ENCODE assay signal across 8 cellular contexts in genomic region chr1:155226910-155227260, GRCh38. TPM values are rescaled to one million over a fixed set of nuclear protein-coding genes. Genes with fewer than 3 reads are reported as not detected.
DNase-seq lines count a peak whose midpoint lies in the region; ATAC-seq, FAIRE-seq and TF ChIP-seq lines count a peak whose summit lies in the region.

No MANE protein-coding gene starts in this region.

- FAIRE-seq in keratinocyte (lab: Jason Lieb, UNC) = no peak

- H3K4me1 ChIP-seq in mammary epithelial cell (ENCODE audit: insufficient read depth, low read length) (peaks cover 25% of the 10 kb centered on the region), keratinocyte (ENCODE audit: control insufficient read depth, extremely low read depth, insufficient read depth, low read length) (peaks cover 37% of the 10 kb centered on the region)

- CTCF ChIA-PET in mammary epithelial cell (lab: Charles Lee; ENCODE audit: low non-redundant PET) = no interaction called here

- no peaks in the 10 kb centered on the region for H4K20me1 ChIP-seq in mammary epithelial cell (ENCODE audit: insufficient read depth, low read length)
- H4K20me1 ChIP-seq in keratinocyte (ENCODE audit: control insufficient read depth, extremely low read depth, insufficient read depth, low read length) = no peaks in the 10 kb centered on the region

- H3K27me3 ChIP-seq in mammary epithelial cell (ENCODE audit: insufficient read depth, low read length) (no peaks in the 10 kb centered on the region), keratinocyte (ENCODE audit: control insufficient read depth, extremely low read depth, insufficient read depth, low read length) (no peaks in the 10 kb centered on the region)

- peak overlapping the region; percentile 79 for H2AFZ ChIP-seq in mammary epithelial cell (ENCODE audit: low read depth, low read length)
- peak overlapping the region; percentile 71 for H2AFZ ChIP-seq in keratinocyte (ENCODE audit: control insufficient read depth, low read length)

- in situ Hi-C loops in mammary epithelial cell (cut with MboI; ENCODE audit: low sequenced_read_pairs in 2 of 2) = no loop called here

- dilution Hi-C loops in mammary epithelial cell (cut with HindIII; ENCODE audit: low sequenced_read_pairs) (no loop called here), keratinocyte (cut with MboI; ENCODE audit: extremely low pct_ligation_motif_present, low sequenced_read_pairs) (no loop called here)

- BruUV-seq in mammary epithelial cell (replicated peaks; lab: Mats Ljungman, UMichigan) = TSS peak; percentile 87

- H3K4me3 ChIP-seq in mammary epithelial cell (replicated peaks in 1 of 3; ENCODE audit: insufficient read depth in 1 of 3, low read depth in 2 of 3, low read length in 3 of 3) = peak overlapping the region; percentile 71 to 93 (median 76)
- peak overlapping the region; percentile 55 to 94 (median 94) for H3K4me3 ChIP-seq in keratinocyte (ENCODE audit: control insufficient read depth in 2 of 3, extremely low read depth in 1 of 3, insufficient read depth in 2 of 3, low read depth in 1 of 3, low read length in 3 of 3)

- peak in 1 of 2 donors; percentile 1 for TF ChIP-seq CTCF in mammary epithelial cell (conservative IDR thresholded peaks at IDR 0.05 in 1 of 2, IDR thresholded peaks at IDR 0.05 in 1 of 2; ENCODE audit: extremely low read depth in 1 of 2, insufficient read depth in 1 of 2, low read depth in 1 of 2, low read length in 2 of 2)
- TF ChIP-seq CTCF in keratinocyte (optimal IDR thresholded peaks at IDR 0.05 in 1 of 3, IDR thresholded peaks at IDR 0.05 in 1 of 3, conservative IDR thresholded peaks at IDR 0.05 in 1 of 3; ENCODE audit: extremely low read depth in 1 of 3, insufficient read depth in 2 of 3, low read length in 3 of 3) = no peak

- 3% methylated on average over 18 of the region's 19 CpGs for WGBS in mammary epithelial cell (ENCODE audit: low coverage, missing lambda C conversion rate)

- H3K36me3 ChIP-seq in mammary epithelial cell (ENCODE audit: insufficient read depth, low read length) (no peaks in the 10 kb centered on the region), keratinocyte (ENCODE audit: control insufficient read depth in 2 of 2, extremely low read depth in 1 of 2, insufficient read depth in 2 of 2, low read length in 2 of 2) (no peaks in the 10 kb centered on the region)

- no peaks in the 10 kb centered on the region for H3K9me3 ChIP-seq in mammary epithelial cell (replicated peaks; ENCODE audit: insufficient read depth, low read length)
- no peaks in the 10 kb centered on the region for H3K9me3 ChIP-seq in keratinocyte (ENCODE audit: control insufficient read depth, low read depth, low read length)

- peaks cover 3% of the 10 kb centered on the region for H3K9me1 ChIP-seq in keratinocyte (ENCODE audit: control insufficient read depth, extremely low read depth, insufficient read depth, low read length)

- H3K79me2 ChIP-seq in mammary epithelial cell (ENCODE audit: insufficient read depth, low read length) (peaks cover 18% of the 10 kb centered on the region), keratinocyte (ENCODE audit: control insufficient read depth, insufficient read depth, low read length) (peaks cover 13% of the 10 kb centered on the region)

- H3K4me2 ChIP-seq in mammary epithelial cell (ENCODE audit: insufficient read depth, low read depth, low read length) (peak overlapping the region; percentile 86), keratinocyte (ENCODE audit: control insufficient read depth, extremely low read depth, insufficient read depth, low read depth, low read length) (peak overlapping the region; percentile 87)

- intact Hi-C loops in mammary epithelial cell (cut with micrococcal nuclease) = loop anchor here (1.0 to 2.0 kb wide), 4 partner anchors 14 to 136 kb away; partner anchors contain the start of gene THBS3

- H3K27ac ChIP-seq in mammary epithelial cell (ENCODE audit: insufficient read depth, low read depth, low read length) (peak overlapping the region; percentile 69), keratinocyte (ENCODE audit: control insufficient read depth, insufficient read depth, low read length) (peak overlapping the region; percentile 87)

- ATAC-seq in HG03354 (IDR thresholded peaks at IDR 0.05; ENCODE audit: poor library complexity, severe bottlenecking, unreplicated experiment) (peak; percentile 26), HG03520 (IDR thresholded peaks at IDR 0.05; ENCODE audit: unreplicated experiment) (no peak), HG02623 (IDR thresholded peaks at IDR 0.05; ENCODE audit: unreplicated experiment) (no peak)

- H3K9ac ChIP-seq in mammary epithelial cell (ENCODE audit: insufficient read depth, low read length) = peak overlapping the region; percentile 90
- peak overlapping the region; percentile 90 for H3K9ac ChIP-seq in keratinocyte (ENCODE audit: control insufficient read depth, extremely low read depth, insufficient read depth, low read length)

- DNase-seq in DMS53 treated with DMSO at 0.1 percent for 48 hours (lab: John Stamatoyannopoulos, UW; ENCODE audit: unreplicated experiment) (peak; percentile 73), RPMI8226 (peak; percentile 74), mammary epithelial cell (peak; percentile 48), keratinocyte (ENCODE audit: low read depth, low spot score) (no peak)
- peak; percentile 57 for DNase-seq in stimulated activated CD4-positive, alpha-beta T cell treated with anti-CD3 and anti-CD28 coated beads, Interleukin-1b, Interleukin-23, amount 100 ng/mL, for 48 hours

RNA-seq across cellular contexts. Expression of gene MTX1, which starts 18.4 kb away (rescaled TPM):
- total RNA-seq in mammary epithelial cell = 10 to 100 TPM; 34.2 to 49.3 TPM
- polyA plus RNA-seq in mammary epithelial cell (82.0 TPM), keratinocyte (43.4 to 69.9 TPM (median 59.5 TPM) in 3 replicates)
- polyA minus RNA-seq in mammary epithelial cell (31.0 TPM), keratinocyte (34.7 to 71.9 TPM (median 51.0 TPM) in 3 replicates)
- polyA plus RNA-seq in keratinocyte (2011; ENCODE audit: low read depth) = 3.8 TPM
- 36.1 and 59.2 TPM in 2 replicates for polyA plus RNA-seq in keratinocyte (2011; cell fraction: cytosol; rRNA removed)
- 31.1 and 36.4 TPM in 2 replicates for polyA plus RNA-seq in keratinocyte (2011; cell fraction: nucleus; rRNA removed)
- 36.9 and 60.2 TPM in 2 replicates for polyA plus RNA-seq in keratinocyte (2012; ENCODE audit: low replicate concordance)
- polyA minus RNA-seq in keratinocyte (2011; cell fraction: cytosol; rRNA and poly(A)+ RNA removed) = 60.6 TPM
- 16.4 and 18.3 TPM in 2 replicates for polyA minus RNA-seq in keratinocyte (2011; cell fraction: nucleus; rRNA and poly(A)+ RNA removed)

RNA-seq across cellular contexts. Expression of gene THBS3, which starts 19.2 kb away (rescaled TPM):
- total RNA-seq in mammary epithelial cell = 10 to 100 TPM; 14.8 to 28.0 TPM
- polyA plus RNA-seq in mammary epithelial cell (10.8 TPM), keratinocyte (14.4 to 36.0 TPM (median 16.2 TPM) in 3 replicates)
- polyA minus RNA-seq in mammary epithelial cell (18.1 TPM), keratinocyte (23.7 to 34.4 TPM (median 27.5 TPM) in 3 replicates)
- polyA plus RNA-seq in keratinocyte (2011; ENCODE audit: low read depth) = 25.5 TPM
- polyA plus RNA-seq in keratinocyte (2011; cell fraction: cytosol; rRNA removed) = 6.5 and 8.4 TPM in 2 replicates
- 99.2 and 112 TPM in 2 replicates for polyA plus RNA-seq in keratinocyte (2011; cell fraction: nucleus; rRNA removed)
- 11.8 and 32.9 TPM in 2 replicates for polyA plus RNA-seq in keratinocyte (2012; ENCODE audit: low replicate concordance)
- polyA minus RNA-seq in keratinocyte (2011; cell fraction: cytosol; rRNA and poly(A)+ RNA removed) = 12.5 TPM
- polyA minus RNA-seq in keratinocyte (2011; cell fraction: nucleus; rRNA and poly(A)+ RNA removed) = 22.6 and 28.6 TPM in 2 replicates

RNA-seq across cellular contexts. Expression of gene ENTREP3, which starts 28.4 kb away (rescaled TPM):
- total RNA-seq in mammary epithelial cell = 10 to 100 TPM; 10.0 to 66.1 TPM
- polyA plus RNA-seq in mammary epithelial cell = 18.4 TPM
- polyA minus RNA-seq in mammary epithelial cell = 73.9 TPM
- 8.8 to 12.6 TPM (median 9.2 TPM) in 3 replicates for polyA plus RNA-seq in keratinocyte
- 5.9 TPM for polyA plus RNA-seq in keratinocyte (2011; ENCODE audit: low read depth)
- 13.5 and 25.2 TPM in 2 replicates for polyA plus RNA-seq in keratinocyte (2011; cell fraction: cytosol; rRNA removed)
- 22.5 and 30.8 TPM in 2 replicates for polyA plus RNA-seq in keratinocyte (2011; cell fraction: nucleus; rRNA removed)
- polyA plus RNA-seq in keratinocyte (2012; ENCODE audit: low replicate concordance) = 26.2 and 38.0 TPM in 2 replicates
- 7.4 to 47.3 TPM (median 8.8 TPM) in 3 replicates for polyA minus RNA-seq in keratinocyte
- polyA minus RNA-seq in keratinocyte (2011; cell fraction: cytosol; rRNA and poly(A)+ RNA removed) = 32.0 TPM
- 13.2 and 13.6 TPM in 2 replicates for polyA minus RNA-seq in keratinocyte (2011; cell fraction: nucleus; rRNA and poly(A)+ RNA removed)

RNA-seq across cellular contexts. Expression of gene SCAMP3, which starts 35.3 kb away (rescaled TPM):
- total RNA-seq in mammary epithelial cell = 10 to 100 TPM; 36.7 to 57.7 TPM
- polyA plus RNA-seq in mammary epithelial cell = 90.5 TPM
- polyA minus RNA-seq in mammary epithelial cell = 75.5 TPM
- polyA plus RNA-seq in keratinocyte = 72.1 to 97.0 TPM (median 91.3 TPM) in 3 replicates
- 18.7 TPM for polyA plus RNA-seq in keratinocyte (2011; ENCODE audit: low read depth)
- 70.0 and 83.7 TPM in 2 replicates for polyA plus RNA-seq in keratinocyte (2011; cell fraction: cytosol; rRNA removed)
- 104 and 111 TPM in 2 replicates for polyA plus RNA-seq in keratinocyte (2011; cell fraction: nucleus; rRNA removed)
- 59.6 and 60.0 TPM in 2 replicates for polyA plus RNA-seq in keratinocyte (2012; ENCODE audit: low replicate concordance)
- polyA minus RNA-seq in keratinocyte = 66.3 to 139 TPM (median 80.7 TPM) in 3 replicates
- polyA minus RNA-seq in keratinocyte (2011; cell fraction: cytosol; rRNA and poly(A)+ RNA removed) = 103 TPM
- 41.2 and 50.0 TPM in 2 replicates for polyA minus RNA-seq in keratinocyte (2011; cell fraction: nucleus; rRNA and poly(A)+ RNA removed)

RNA-seq across cellular contexts. Expression of gene CLK2, which starts 46.4 kb away (rescaled TPM):
- total RNA-seq in mammary epithelial cell = 10 to 100 TPM; 21.5 to 41.5 TPM
- 36.1 TPM for polyA plus RNA-seq in mammary epithelial cell
- 93.7 TPM for polyA minus RNA-seq in mammary epithelial cell
- polyA plus RNA-seq in keratinocyte = 42.1 to 45.3 TPM (median 43.1 TPM) in 3 replicates
- polyA plus RNA-seq in keratinocyte (2011; ENCODE audit: low read depth) = 20.3 TPM
- polyA plus RNA-seq in keratinocyte (2011; cell fraction: cytosol; rRNA removed) = 14.0 and 15.8 TPM in 2 replicates
- 141 and 160 TPM in 2 replicates for polyA plus RNA-seq in keratinocyte (2011; cell fraction: nucleus; rRNA removed)
- 23.4 and 26.4 TPM in 2 replicates for polyA plus RNA-seq in keratinocyte (2012; ENCODE audit: low replicate concordance)
- 26.4 to 66.1 TPM (median 42.9 TPM) in 3 replicates for polyA minus RNA-seq in keratinocyte
- polyA minus RNA-seq in keratinocyte (2011; cell fraction: cytosol; rRNA and poly(A)+ RNA removed) = 20.3 TPM
- polyA minus RNA-seq in keratinocyte (2011; cell fraction: nucleus; rRNA and poly(A)+ RNA removed) = 24.1 and 33.3 TPM in 2 replicates
